In genomic region chr2:237422309-237422708, GRCh38 we compare ENCODE assay signal across 13 cellular contexts. TPM values are rescaled to one million over a fixed set of nuclear protein-coding genes. Genes with fewer than 3 reads are reported as not detected.
DNase-seq lines count a peak whose midpoint lies in the region; ATAC-seq, FAIRE-seq and TF ChIP-seq lines count a peak whose summit lies in the region.
"Had no signal": no experiment of that assay in that cellular context is flagged by ENCODE, and none has a peak within 500 bp of the region (broad histone marks: within the 10 kb centered on the region; RNA-seq: fewer than 3 reads in every experiment).

No MANE protein-coding gene starts in this region.

- no peaks in the 10 kb centered on the region for H4K20me1 ChIP-seq in KMS-11 (ENCODE audit: insufficient read depth)
- no peaks in the 10 kb centered on the region; the same call in 1 of the 2 replicates for H4K20me1 ChIP-seq in K562 (replicated peaks; ENCODE audit: control insufficient read depth, insufficient read depth, low read length)
- H4K20me1 ChIP-seq: BLaER1 had no signal

- POLR2A ChIA-PET in CD4-positive, alpha-beta T cell (lab: Charles Lee), result interaction anchor here (0.9 to 3.9 kb wide), 9 partner anchors 8 to 53 kb away, joined by 3 to 59 read pairs (median 10); no protein-coding TSS in a partner anchor
- POLR2A ChIA-PET in K562 (lab: Yijun Ruan, JAX), result no interaction called here

- no peak for ATAC-seq in CD4-positive, alpha-beta T cell (ENCODE audit: poor library complexity)
- no peak for ATAC-seq in K562
- no peak for ATAC-seq in HG03469 (IDR thresholded peaks at IDR 0.05; ENCODE audit: unreplicated experiment)

- H3K36me3 ChIP-seq in KMS-11 (ENCODE audit: insufficient read depth) (no peaks in the 10 kb centered on the region), K562 (ENCODE audit: control insufficient read depth, insufficient read depth, low read length) (no peaks in the 10 kb centered on the region), MG63 (no peaks in the 10 kb centered on the region)
- H3K36me3 ChIP-seq: BLaER1, cardiac muscle cell had no signal

- CTCF ChIA-PET in CD4-positive, alpha-beta T cell (lab: Charles Lee), result interaction anchor here (1.2 to 7.5 kb wide), 12 partner anchors 11 to 323 kb away, joined by 3 to 127 read pairs (median 6); no protein-coding TSS in a partner anchor
- CTCF ChIA-PET in K562 (lab: Yijun Ruan, JAX; ENCODE audit: low intra/inter-chr PET ratio), result no interaction called here

- intact Hi-C loops in CD4-positive, alpha-beta T cell (cut with DNase I, micrococcal nuclease), result loop anchor here (5.0 to 10.0 kb wide), 2 partner anchors 152 to 270 kb away; no protein-coding TSS in a partner anchor
- intact Hi-C loops in K562 (cut with micrococcal nuclease), result no loop called here

- no peak for DNase-seq in CD4-positive, alpha-beta T cell
- DNase-seq in K562 (ENCODE audit: extremely low read depth in 1 of 4, low spot score in 3 of 4) (no peak), erythroblast (lab: John Stamatoyannopoulos, UW) (no peak), MG63 (no peak), HUDEP-2 (lab: John Stamatoyannopoulos, UW; ENCODE audit: unreplicated experiment in 76 of 76) (no peak)
- DNase-seq: activated B cell treated with CpG ODN at 0.5 μM for 24 hours; effector CD4-positive, alpha-beta T cell had no signal

- TF ChIP-seq POLR2A in K562 (conservative IDR thresholded peaks at IDR 0.05) (no peak), erythroblast (IDR thresholded peaks at IDR 0.05; ENCODE audit: low read length) (no peak)

- no peaks in the 10 kb centered on the region for H3K79me2 ChIP-seq in KMS-11 (ENCODE audit: insufficient read depth, low read depth)
- H3K79me2 ChIP-seq in K562 (ENCODE audit: control insufficient read depth, insufficient read depth, low read length), result no peaks in the 10 kb centered on the region

- TF ChIP-seq CTCF in CD4-positive, alpha-beta T cell (IDR thresholded peaks at IDR 0.05), result no peak
- TF ChIP-seq CTCF in KMS-11 (conservative IDR thresholded peaks at IDR 0.05; ENCODE audit: low read depth, low read length), result no peak
- TF ChIP-seq CTCF in K562 (IDR thresholded peaks at IDR 0.05 in 2 of 3, conservative IDR thresholded peaks at IDR 0.05 in 1 of 3; ENCODE audit: insufficient read depth in 2 of 3, low read depth in 1 of 3, low read length in 3 of 3), result no peak
- no peak for TF ChIP-seq CTCF in nephron (IDR thresholded peaks at IDR 0.05; ENCODE audit: unreplicated experiment in 3 of 3)

- H3K4me1 Mint-ChIP-seq in CD4-positive, alpha-beta T cell (ENCODE audit: low read depth), result peaks cover 61% of the 10 kb centered on the region
- H3K4me1 Mint-ChIP-seq in nephron, result peaks cover 44% of the 10 kb centered on the region

- H3K27me3 ChIP-seq in CD4-positive, alpha-beta T cell (ENCODE audit: control insufficient read depth, insufficient read depth, low read length), result no peaks in the 10 kb centered on the region
- no peaks in the 10 kb centered on the region for H3K27me3 ChIP-seq in KMS-11 (ENCODE audit: insufficient read depth, low read depth)
- H3K27me3 ChIP-seq in K562 (ENCODE audit: control insufficient read depth in 2 of 2, insufficient read depth in 2 of 2, low read length in 2 of 2), result peaks cover 0 to 7% of the 10 kb centered on the region in 2 experiments; a peak in 2 of 5 replicates
- no peaks in the 10 kb centered on the region for H3K27me3 ChIP-seq in MG63
- H3K27me3 ChIP-seq: BLaER1, cardiac muscle cell had no signal

- TF ChIP-seq RAD21 in K562 (CRISPR knock-in tag; conservative IDR thresholded peaks at IDR 0.05 in 1 of 2, IDR thresholded peaks at IDR 0.05 in 1 of 2), result no peak

- peak overlapping the region; percentile 80; the same call in 1 of the 2 replicates for H2AFZ ChIP-seq in KMS-11 (ENCODE audit: low read depth)
- H2AFZ ChIP-seq in K562 (ENCODE audit: low read depth, low read length), result no peak overlapping the region

- no peaks in the 10 kb centered on the region for H3K9me3 ChIP-seq in CD4-positive, alpha-beta T cell (ENCODE audit: control insufficient read depth, low read length)
- H3K9me3 ChIP-seq in K562 (replicated peaks; ENCODE audit: control insufficient read depth, insufficient read depth, low read depth, low read length) (no peaks in the 10 kb centered on the region), MG63 (no peaks in the 10 kb centered on the region)
- H3K9me3 ChIP-seq: BLaER1 had no signal

- peak overlapping the region; percentile 20 for H3K4me3 Mint-ChIP-seq in CD4-positive, alpha-beta T cell
- H3K4me3 Mint-ChIP-seq in nephron, result peak overlapping the region in 1 of 3 experiments; percentile 49
- H3K4me3 Mint-ChIP-seq: activated B cell treated with CpG ODN at 0.5 μM for 24 hours; natural killer cell treated with Interleukin-12 subunit alpha and Interleukin-12 subunit beta and Interleukin-15 and Interleukin-18, amount 100 ng/mL, for 72 hours had no signal

- no peaks in the 10 kb centered on the region for H3K36me3 Mint-ChIP-seq in CD4-positive, alpha-beta T cell (ENCODE audit: low read depth)
- no peaks in the 10 kb centered on the region for H3K36me3 Mint-ChIP-seq in nephron (ENCODE audit: low read depth)
- H3K36me3 Mint-ChIP-seq: natural killer cell treated with Interleukin-12 subunit alpha and Interleukin-12 subunit beta and Interleukin-15 and Interleukin-18, amount 100 ng/mL, for 72 hours had no signal

- no peaks in the 10 kb centered on the region for H3K9me1 ChIP-seq in K562 (ENCODE audit: control insufficient read depth, insufficient read depth, low read length)

- no peaks in the 10 kb centered on the region for H3K9me3 Mint-ChIP-seq in CD4-positive, alpha-beta T cell
- no peaks in the 10 kb centered on the region for H3K9me3 Mint-ChIP-seq in nephron
- H3K9me3 Mint-ChIP-seq: activated B cell treated with CpG ODN at 0.5 μM for 24 hours; natural killer cell treated with Interleukin-12 subunit alpha and Interleukin-12 subunit beta and Interleukin-15 and Interleukin-18, amount 100 ng/mL, for 72 hours had no signal

- H3K4me2 ChIP-seq in KMS-11 (no peak overlapping the region; the same call in 1 of the 2 replicates), K562 (ENCODE audit: insufficient read depth, low read length) (no peak overlapping the region)

- H3K9ac ChIP-seq in KMS-11 (no peak overlapping the region), K562 (ENCODE audit: insufficient read depth in 1 of 2, low read depth in 2 of 2, low read length in 2 of 2) (no peak overlapping the region)
- H3K9ac ChIP-seq: BLaER1 had no signal

- peaks cover 10% of the 10 kb centered on the region for H3K4me1 ChIP-seq in KMS-11 (ENCODE audit: low read depth, poor library complexity, severe bottlenecking)
- H3K4me1 ChIP-seq in K562 (replicated peaks in 1 of 2; ENCODE audit: control insufficient read depth in 2 of 2, insufficient read depth in 2 of 2, low read length in 2 of 2), result 0 out of 5 replicates have a peak, but pooled peaks cover 0 to 3% of the 10 kb centered on the region in 2 experiments

- in situ Hi-C loops in K562 (cut with MboI), result no loop called here

- no peak for FAIRE-seq in K562 (lab: Jason Lieb, UNC)

- 43% methylated on average over 9 of the region's 10 CpGs for WGBS in K562 (ENCODE audit: insufficient coverage, low coverage, missing lambda C conversion rate)

- H3K27ac ChIP-seq in CD4-positive, alpha-beta T cell (ENCODE audit: low read depth, low read length), result no peak overlapping the region
- H3K27ac ChIP-seq in KMS-11 (no peak overlapping the region), K562 (ENCODE audit: extremely low read depth, low read depth, low read length) (no peak overlapping the region)
- H3K27ac ChIP-seq: BLaER1, cardiac muscle cell had no signal

- H3K27me3 Mint-ChIP-seq in CD4-positive, alpha-beta T cell, result no peaks in the 10 kb centered on the region
- H3K27me3 Mint-ChIP-seq in nephron (ENCODE audit: low read depth), result peaks cover 9% of the 10 kb centered on the region

- H3K27ac Mint-ChIP-seq in CD4-positive, alpha-beta T cell, result no peak overlapping the region
- peak overlapping the region in 2 of 3 experiments; percentile 29 to 89 for H3K27ac Mint-ChIP-seq in nephron
- H3K27ac Mint-ChIP-seq: activated B cell treated with CpG ODN at 0.5 μM for 24 hours; natural killer cell treated with Interleukin-12 subunit alpha and Interleukin-12 subunit beta and Interleukin-15 and Interleukin-18, amount 100 ng/mL, for 72 hours had no signal

- H3K4me3 ChIP-seq in KMS-11 (IDR thresholded peaks at IDR 0.05; ENCODE audit: insufficient read depth, low read depth, low read length) (no peak overlapping the region), K562 (no peak overlapping the region), MG63 (no peak overlapping the region)
- H3K4me3 ChIP-seq: BLaER1, cardiac muscle cell had no signal

- no peak for TF ChIP-seq EP300 in K562 (IDR thresholded peaks at IDR 0.05; ENCODE audit: low read length)

- BruUV-seq in K562 (replicated peaks; lab: Mats Ljungman, UMichigan), result no TSS peak

TF ChIP-seq in K562, 482 proteins besides CTCF, POLR2A, EP300 and RAD21 (continues in another document):
- TF ChIP-seq MXI1 (IDR thresholded peaks at IDR 0.05; ENCODE audit: low read depth, low read length), result no peak
- TF ChIP-seq JUNB (CRISPR knock-in tag; conservative IDR thresholded peaks at IDR 0.05), result peak; percentile 56; the same call in 1 of the 2 replicates
- no peak for TF ChIP-seq ZFX (CRISPR knock-in tag; IDR thresholded peaks at IDR 0.05)
- TF ChIP-seq TCF15 (CRISPR knock-in tag; IDR thresholded peaks at IDR 0.05), result no peak

RNA-seq across cellular contexts. Expression of gene COL6A3, which starts 8.3 kb away (rescaled TPM):
- 1 to 10 TPM; 1.3 TPM for total RNA-seq in CD4-positive, alpha-beta T cell
- 2.5 and 3.2 TPM in 2 replicates for total RNA-seq in K562 (2011; cell fraction: chromatin; rRNA removed; ENCODE audit: low replicate concordance)
- total RNA-seq in K562 (2011; cell fraction: nucleolus; rRNA removed), result 1.7 TPM in 2 replicates
- 2.5 and 3.6 TPM in 2 replicates for total RNA-seq in K562 (2011; cell fraction: nucleoplasm; rRNA removed)
- total RNA-seq in K562 (2014; rRNA removed) (1.5 and 2.1 TPM in 2 replicates), K562 (2014; rRNA removed; fragmentation: Illumina TruSeq; extraction: Trizol) (1.6 TPM in 2 replicates), K562 (2015; rRNA removed; fragmentation: Illumina TruSeq; extraction: Trizol) (2.0 and 2.5 TPM in 2 replicates), K562 (2021) (4.1 and 4.3 TPM in 2 replicates)
- polyA plus RNA-seq in K562 (2011; rRNA removed) (0.07 and 0.11 TPM in 2 replicates), K562 (2014; fragmentation: Illumina TruSeq; extraction: Trizol) (2.7 and 2.9 TPM in 2 replicates), K562 (2014; fragmentation: Nextera tagmentation; extraction: Ambion mirVana) (under 1 TPM; 0.39 to 0.48 TPM), K562 (2014; rRNA removed) (1.1 and 2.7 TPM in 2 replicates)
- polyA plus RNA-seq in K562 (2011; cell fraction: cytosol; rRNA removed), result 0.07 and 0.12 TPM in 2 replicates
- polyA plus RNA-seq in K562 (2011; cell fraction: nucleus; rRNA removed), result 0.37 and 0.55 TPM in 2 replicates
- polyA plus RNA-seq in K562 (2012), result 3.4 and 61.3 TPM in 2 replicates
- 0.18 and 0.60 TPM in 2 replicates for polyA minus RNA-seq in K562 (2011; rRNA and poly(A)+ RNA removed)
- 0.91 and 1.4 TPM in 2 replicates for polyA minus RNA-seq in K562 (2011; cell fraction: cytosol; rRNA and poly(A)+ RNA removed)
- 0.13 and 0.56 TPM in 2 replicates for polyA minus RNA-seq in K562 (2011; cell fraction: nucleus; rRNA and poly(A)+ RNA removed)
- 465 and 564 TPM in 2 replicates for total RNA-seq in MG63 (2014; rRNA removed; shearing (Covaris generic); ENCODE audit: low replicate concordance)

Comparison
In these comparisons a context has a peak if more than half of its experiments do, and no peak if none do; other contexts are left out.
1. RNA of gene COL6A3, which starts 8.3 kb away (total RNA-seq): 465 to 564 TPM in MG63; 1.5 to 4.3 TPM in K562 and 1.3 TPM in CD4-positive, alpha-beta T cell; every median in the first group is over 10 times any median in the second.